9 cellular contexts compared by ENCODE assay signal in genomic region chr5:151270599-151270998, GRCh38. TPM values are rescaled to one million over a fixed set of nuclear protein-coding genes. Genes with fewer than 3 reads are reported as not detected.
DNase-seq lines count a peak whose midpoint lies in the region; ATAC-seq lines count a peak whose summit lies in the region.
"Had no signal": no experiment of that assay in that cellular context is flagged by ENCODE, and none has a peak within 500 bp of the region (broad histone marks: within the 10 kb centered on the region; RNA-seq: fewer than 3 reads in every experiment).

No MANE protein-coding gene starts in this region.

- no peaks in the 10 kb centered on the region for H3K4me1 Mint-ChIP-seq in activated CD4-positive, alpha-beta T cell treated with anti-CD3 and anti-CD28 coated beads for 36 hours

- H4K12ac ChIP-seq in trophoblast cell (ENCODE audit: low read depth, low read length) = no peak overlapping the region

- H3K9me3 Mint-ChIP-seq in activated CD4-positive, alpha-beta T cell treated with anti-CD3 and anti-CD28 coated beads for 36 hours (ENCODE audit: low read depth) = no peaks in the 10 kb centered on the region

- no peak overlapping the region for H3K18ac ChIP-seq in trophoblast cell (ENCODE audit: low read length)

- H3K79me1 ChIP-seq in trophoblast cell (ENCODE audit: low read length) = peaks cover 2% of the 10 kb centered on the region

- no peaks in the 10 kb centered on the region for H4K20me1 ChIP-seq in GM23248 (ENCODE audit: insufficient read depth)

- no peak overlapping the region for H4K8ac ChIP-seq in trophoblast cell (ENCODE audit: low read depth, low read length)

- H3K79me2 ChIP-seq in GM23248 (ENCODE audit: insufficient read depth) = no peaks in the 10 kb centered on the region
- no peaks in the 10 kb centered on the region for H3K79me2 ChIP-seq in trophoblast cell (ENCODE audit: control insufficient read depth, insufficient read depth, low read length, poor library complexity)

- H3K27ac ChIP-seq in GM23248 (no peak overlapping the region), trophoblast cell (ENCODE audit: low read depth, low read length) (no peak overlapping the region)

- H2BK120ac ChIP-seq in trophoblast cell (ENCODE audit: insufficient read depth, low read length, poor library complexity) = no peak overlapping the region

- no peak overlapping the region for H3K4me3 Mint-ChIP-seq in activated CD4-positive, alpha-beta T cell treated with anti-CD3 and anti-CD28 coated beads for 36 hours

- POLR2A ChIA-PET in activated CD4-positive, alpha-beta T cell treated with anti-CD3 and anti-CD28 coated beads for 36 hours (lab: Charles Lee) = interaction anchor here (0.6 kb wide), 1 partner anchor 18 kb away, joined by 4 read pairs; no protein-coding TSS in a partner anchor

- no peak overlapping the region for H3K23ac ChIP-seq in trophoblast cell (ENCODE audit: low read length)

- no peaks in the 10 kb centered on the region for H3K9me2 ChIP-seq in GM23248 (ENCODE audit: insufficient read depth)

- H3K4ac ChIP-seq in trophoblast cell (ENCODE audit: low read depth, low read length) = no peak overlapping the region

- H2AFZ ChIP-seq in GM23248 (no peak overlapping the region), trophoblast cell (ENCODE audit: insufficient read depth, low read length, poor library complexity) (no peak overlapping the region)

- H4K91ac ChIP-seq in trophoblast cell (ENCODE audit: low read depth, low read length) = no peak overlapping the region

- H3K9me3 ChIP-seq in GM23248 (ENCODE audit: low read depth) = no peaks in the 10 kb centered on the region
- H3K9me3 ChIP-seq in trophoblast cell (ENCODE audit: insufficient read depth, low read depth, low read length) = no peaks in the 10 kb centered on the region

- H2BK5ac ChIP-seq in trophoblast cell (ENCODE audit: low read depth, low read length, poor library complexity) = no peak overlapping the region

- CTCF ChIA-PET in activated CD4-positive, alpha-beta T cell treated with anti-CD3 and anti-CD28 coated beads for 36 hours (lab: Charles Lee) = interaction anchor here (1.1 kb wide), 1 partner anchor 46 kb away, joined by 5 read pairs; no protein-coding TSS in a partner anchor

- H3K27me3 Mint-ChIP-seq in activated CD4-positive, alpha-beta T cell treated with anti-CD3 and anti-CD28 coated beads for 36 hours = no peaks in the 10 kb centered on the region

- no peak overlapping the region for H3K4me2 ChIP-seq in GM23248 (ENCODE audit: unreplicated experiment)
- no peak overlapping the region for H3K4me2 ChIP-seq in trophoblast cell (ENCODE audit: low read length)

- H2AK5ac ChIP-seq in trophoblast cell (ENCODE audit: low read length) = no peak overlapping the region

- H3K27me3 ChIP-seq in GM23248 (replicated peaks; ENCODE audit: insufficient read depth) (no peaks in the 10 kb centered on the region), trophoblast cell (ENCODE audit: insufficient read depth, low read length) (no peaks in the 10 kb centered on the region)

- in situ Hi-C loops in GM23248 (cut with MboI) = no loop called here

- H3K36me3 Mint-ChIP-seq in activated CD4-positive, alpha-beta T cell treated with anti-CD3 and anti-CD28 coated beads for 36 hours (ENCODE audit: low read depth) = peaks cover 9% of the 10 kb centered on the region

- H3K36me3 ChIP-seq in GM23248 (ENCODE audit: low read depth) = no peaks in the 10 kb centered on the region
- H3K36me3 ChIP-seq in trophoblast cell (ENCODE audit: control insufficient read depth in 1 of 2, insufficient read depth in 2 of 2, low read length in 2 of 2) = peaks cover 3 to 4% of the 10 kb centered on the region in 2 experiments

- H3K27ac Mint-ChIP-seq in activated CD4-positive, alpha-beta T cell treated with anti-CD3 and anti-CD28 coated beads for 36 hours = no peak overlapping the region

- H3K4me3 ChIP-seq in GM23248 (no peak overlapping the region), trophoblast cell (ENCODE audit: low read depth, low read length) (no peak overlapping the region)

- H3F3A ChIP-seq in GM23248 (ENCODE audit: insufficient read depth) = no peaks in the 10 kb centered on the region

- intact Hi-C loops in activated CD4-positive, alpha-beta T cell treated with anti-CD3 and anti-CD28 coated beads for 36 hours (cut with DNase I, micrococcal nuclease) = loop anchor here (1.0 to 5.0 kb wide), 3 partner anchors 18 to 177 kb away; partner anchors contain the start of gene SLC36A1 (in 1 of the 2)

- 46 to 67% methylated on average over 1 of the region's 1 CpG for WGBS in GM23248 (ENCODE audit: low coverage in 1 of 2, low lambda C conversion rate in 2 of 2, missing lambda C conversion rate in 2 of 2), 2 experiments
- WGBS in trophoblast cell (ENCODE audit: extremely low coverage, insufficient coverage, insufficient read length) = no CpG with 5 or more reads among the region's 1 CpG

- DNase-seq in activated CD4-positive, alpha-beta T cell treated with anti-CD3 and anti-CD28 coated beads for 36 hours = peak; percentile 16
- no peak for DNase-seq in activated CD4-positive, alpha-beta T cell treated with anti-CD3 and anti-CD28 coated beads for 4 hours
- DNase-seq in GM23248 (peak; percentile 30), trophoblast cell (peak; percentile 85 to 95), GOT3 (lab: John Stamatoyannopoulos, UW) (no peak), pons (ENCODE audit: low spot score) (no peak), RPMI8226 (no peak)
- DNase-seq: activated gamma-delta T cell treated with Interleukin-2 at 50 U/mL for 16 hours had no signal

- no peak overlapping the region for H3K14ac ChIP-seq in trophoblast cell (ENCODE audit: low read length)

- no peak overlapping the region for H2BK12ac ChIP-seq in trophoblast cell (ENCODE audit: low read length)

- H3K9ac ChIP-seq in GM23248 (no peak overlapping the region), trophoblast cell (ENCODE audit: low read length) (no peak overlapping the region)

- peak; percentile 97 for ATAC-seq in activated CD4-positive, alpha-beta T cell treated with anti-CD3 and anti-CD28 coated beads for 36 hours
- peak; percentile 90 for ATAC-seq in HG03575 (IDR thresholded peaks at IDR 0.05; ENCODE audit: extremely low read depth, insufficient number of reproducible peaks, low FRiP score, unreplicated experiment)

- H3K4me1 ChIP-seq in GM23248 (ENCODE audit: insufficient read depth) (no peaks in the 10 kb centered on the region), trophoblast cell (ENCODE audit: control insufficient read depth in 1 of 2, insufficient read depth in 2 of 2, low read length in 2 of 2) (peaks cover 19 to 27% of the 10 kb centered on the region in 2 experiments)

RNA-seq across cellular contexts. Expression of gene GM2A, which starts 17.6 kb away (rescaled TPM):
- 10 to 100 TPM; 17.2 to 19.3 TPM for total RNA-seq in activated CD4-positive, alpha-beta T cell treated with anti-CD3 and anti-CD28 coated beads for 36 hours
- total RNA-seq in GM23248 (2014; rRNA removed; shearing (Covaris generic)) = 21.1 and 23.5 TPM in 2 replicates
- polyA plus RNA-seq in GM23248 (2016; fragmentation: Nextera tagmentation; extraction: Ambion mirVana) = 10.5 and 11.2 TPM in 2 replicates
- polyA plus RNA-seq in trophoblast cell (2013) = 103 and 109 TPM in 2 replicates

RNA-seq across cellular contexts. Expression of gene SLC36A3, which starts 33.0 kb away (rescaled TPM):
- total RNA-seq in activated CD4-positive, alpha-beta T cell treated with anti-CD3 and anti-CD28 coated beads for 36 hours = not detected
- not detected in 2 replicates for total RNA-seq in GM23248 (2014; rRNA removed; shearing (Covaris generic))
- not detected in 2 replicates for polyA plus RNA-seq in GM23248 (2016; fragmentation: Nextera tagmentation; extraction: Ambion mirVana)
- not detected in 2 replicates for polyA plus RNA-seq in trophoblast cell (2013)

RNA-seq across cellular contexts. Expression of gene CCDC69, which starts 46.7 kb away (rescaled TPM):
- 10 to 100 TPM; 24.8 to 26.9 TPM for total RNA-seq in activated CD4-positive, alpha-beta T cell treated with anti-CD3 and anti-CD28 coated beads for 36 hours
- total RNA-seq in GM23248 (2014; rRNA removed; shearing (Covaris generic)) = 0.13 and 0.54 TPM in 2 replicates
- 0.47 and 0.56 TPM in 2 replicates for polyA plus RNA-seq in GM23248 (2016; fragmentation: Nextera tagmentation; extraction: Ambion mirVana)
- polyA plus RNA-seq in trophoblast cell (2013) = 9.9 and 10.2 TPM in 2 replicates

Comparison
In these comparisons a context has a peak if more than half of its experiments do, and no peak if none do; other contexts are left out.
1. DNase-seq: peak in activated CD4-positive, alpha-beta T cell treated with anti-CD3 and anti-CD28 coated beads for 36 hours (single experiment), GM23248 (single experiment) and trophoblast cell (2 of 2); none in activated CD4-positive, alpha-beta T cell treated with anti-CD3 and anti-CD28 coated beads for 4 hours (0 of 2), GOT3 (single experiment), pons (single experiment) and RPMI8226 (single experiment).
2. RNA of gene CCDC69, which starts 46.7 kb away (total RNA-seq): 24.8 to 26.9 TPM in activated CD4-positive, alpha-beta T cell treated with anti-CD3 and anti-CD28 coated beads for 36 hours; 0.13 to 0.54 TPM in GM23248; every median in the first group is over 10 times any median in the second.